In genomic region chr3:148991219-148992026, GRCh38 we compare ENCODE assay signal across 1 cellular context.
TF ChIP-seq lines count a peak whose summit lies in the region.

GYG1 (plus strand) TSS chr3:148991540; CDS start chr3:148991641, 101 bp downstream.

TF ChIP-seq in K562, 482 proteins besides CTCF, POLR2A, EP300 and RAD21 (continued from another document and continues in another):
- TF ChIP-seq CREB3 (tag; conservative IDR thresholded peaks at IDR 0.05; ENCODE audit: low read depth) (no peak), ETS2 (tag; IDR thresholded peaks at IDR 0.05; ENCODE audit: borderline replicate concordance, poor library complexity, severe bottlenecking) (no peak), CREB3L1 (IDR thresholded peaks at IDR 0.05; ENCODE audit: borderline replicate concordance, low read depth) (peak; percentile 43; the same call in 1 of the 2 replicates), SUPT5H (IDR thresholded peaks at IDR 0.05) (peak; percentile 68), KLF13 (tag; IDR thresholded peaks at IDR 0.05; ENCODE audit: borderline replicate concordance, low read depth) (0 out of 2 replicates have a peak, but pooled peaks have one; percentile 14), FOXK1 (CRISPR knock-in tag; IDR thresholded peaks at IDR 0.05; ENCODE audit: borderline replicate concordance) (no peak), ZNF449 (CRISPR knock-in tag; IDR thresholded peaks at IDR 0.05) (no peak), ETS1 (conservative IDR thresholded peaks at IDR 0.05; ENCODE audit: control insufficient read depth, low read depth, low read length) (peak; percentile 85), ZBTB11 (CRISPR knock-in tag; IDR thresholded peaks at IDR 0.05) (no peak), NFATC3 (IDR thresholded peaks at IDR 0.05) (no peak), HMGN3 (IDR thresholded peaks at IDR 0.05; ENCODE audit: borderline replicate concordance, extremely low read depth, insufficient read length, low read depth, low read length) (peak; percentile 83), KAT7 (CRISPR knock-in tag; IDR thresholded peaks at IDR 0.05; ENCODE audit: borderline replicate concordance) (peak; percentile 76; the same call in 1 of the 2 replicates), RBFOX2 (IDR thresholded peaks at IDR 0.05; ENCODE audit: low read depth, low read length) (peak; percentile 89), LARP7 (IDR thresholded peaks at IDR 0.05) (no peak), ZNF133 (CRISPR knock-in tag; IDR thresholded peaks at IDR 0.05) (no peak), MAZ (CRISPR knock-in tag; conservative IDR thresholded peaks at IDR 0.05 in 1 of 2, IDR thresholded peaks at IDR 0.05 in 1 of 2) (peak; percentile 69 to 84; a peak in 3 of 4 replicates), GABPB2 (CRISPR knock-in tag; conservative IDR thresholded peaks at IDR 0.05) (no peak), FOXM1 (IDR thresholded peaks at IDR 0.05; ENCODE audit: low read depth) (no peak), FOXM1 (CRISPR knock-in tag; IDR thresholded peaks at IDR 0.05; ENCODE audit: low read depth) (0 out of 2 replicates have a peak, but pooled peaks have one; percentile 87), CSDE1 (IDR thresholded peaks at IDR 0.05) (no peak), ZNF274 (IDR thresholded peaks at IDR 0.05; ENCODE audit: borderline replicate concordance, low read depth, low read length) (no peak), ZBTB12 (CRISPR knock-in tag; IDR thresholded peaks at IDR 0.05) (no peak), KHSRP (IDR thresholded peaks at IDR 0.05) (no peak), ILK (tag; IDR thresholded peaks at IDR 0.05; ENCODE audit: borderline replicate concordance, low read depth) (no peak), ZKSCAN1 (IDR thresholded peaks at IDR 0.05; ENCODE audit: low read depth, low read length) (no peak), ASH1L (IDR thresholded peaks at IDR 0.05; ENCODE audit: borderline replicate concordance, low read depth, partially characterized antibody) (no peak), STAG1 (CRISPR knock-in tag; IDR thresholded peaks at IDR 0.05; ENCODE audit: borderline replicate concordance) (no peak), CCNT2 (IDR thresholded peaks at IDR 0.05; ENCODE audit: borderline replicate concordance, extremely low read depth, insufficient read length, low read depth, low read length) (peak; percentile 73), HNRNPK (IDR thresholded peaks at IDR 0.05; ENCODE audit: low read depth, low read length, poor library complexity, severe bottlenecking) (peak; percentile 29), U2AF2 (optimal IDR thresholded peaks at IDR 0.05; ENCODE audit: low read depth, low read length) (no peak), ZBTB43 (CRISPR knock-in tag; IDR thresholded peaks at IDR 0.05) (no peak), DDX20 (tag; IDR thresholded peaks at IDR 0.05; ENCODE audit: low read depth) (no peak), ID3 (CRISPR knock-in tag; IDR thresholded peaks at IDR 0.05) (no peak), ID3 (tag; IDR thresholded peaks at IDR 0.05) (0 out of 2 replicates have a peak, but pooled peaks have one; percentile 27), ELK3 (CRISPR knock-in tag; IDR thresholded peaks at IDR 0.05) (no peak), UBTF (IDR thresholded peaks at IDR 0.05; ENCODE audit: borderline replicate concordance in 1 of 2, low read depth in 2 of 2, low read length in 2 of 2) (peak; percentile 95 to 98; a peak in 3 of 4 replicates), PHF8 (IDR thresholded peaks at IDR 0.05; ENCODE audit: borderline replicate concordance, low read length) (peak; percentile 54; the same call in 1 of the 2 replicates), ATF7 (IDR thresholded peaks at IDR 0.05) (peak; percentile 42; the same call in 1 of the 2 replicates), HDAC2 (IDR thresholded peaks at IDR 0.05) (no peak), KDM2B (CRISPR knock-in tag; IDR thresholded peaks at IDR 0.05) (no peak), GATA2 (CRISPR knock-in tag; IDR thresholded peaks at IDR 0.05) (no peak), ZNF79 (CRISPR knock-in tag; IDR thresholded peaks at IDR 0.05; ENCODE audit: low read depth) (no peak), ZBTB7A (IDR thresholded peaks at IDR 0.05; ENCODE audit: borderline replicate concordance, control insufficient read depth, low read depth, low read length) (peak; percentile 71; the same call in 1 of the 2 replicates), ARHGAP35 (IDR thresholded peaks at IDR 0.05; ENCODE audit: partially characterized antibody) (no peak), CREB1 (IDR thresholded peaks at IDR 0.05) (no peak), CREB1 (CRISPR knock-in tag; IDR thresholded peaks at IDR 0.05) (peak; percentile 15; the same call in 1 of the 2 replicates), GATAD2A (IDR thresholded peaks at IDR 0.05) (no peak), SIN3B (IDR thresholded peaks at IDR 0.05; ENCODE audit: low read depth) (no peak), SP1 (CRISPR knock-in tag; IDR thresholded peaks at IDR 0.05) (no peak), WHSC1 (IDR thresholded peaks at IDR 0.05; ENCODE audit: low read length) (no peak), IRF9 (tag; IDR thresholded peaks at IDR 0.05) (no peak), ZSCAN29 (IDR thresholded peaks at IDR 0.05) (no peak), YY1 (IDR thresholded peaks at IDR 0.05; ENCODE audit: borderline replicate concordance in 1 of 3, control insufficient read depth in 1 of 3, extremely low read depth in 1 of 3, insufficient read depth in 3 of 3, insufficient read length in 1 of 3, insufficient replicate concordance in 2 of 3, low read depth in 1 of 3, low read length in 2 of 3) (peak in 2 of 3 experiments; percentile 52 to 58), THRAP3 (IDR thresholded peaks at IDR 0.05; ENCODE audit: borderline replicate concordance) (no peak)
